24 cellular contexts compared by ENCODE assay signal in the genomic region with DNA sequence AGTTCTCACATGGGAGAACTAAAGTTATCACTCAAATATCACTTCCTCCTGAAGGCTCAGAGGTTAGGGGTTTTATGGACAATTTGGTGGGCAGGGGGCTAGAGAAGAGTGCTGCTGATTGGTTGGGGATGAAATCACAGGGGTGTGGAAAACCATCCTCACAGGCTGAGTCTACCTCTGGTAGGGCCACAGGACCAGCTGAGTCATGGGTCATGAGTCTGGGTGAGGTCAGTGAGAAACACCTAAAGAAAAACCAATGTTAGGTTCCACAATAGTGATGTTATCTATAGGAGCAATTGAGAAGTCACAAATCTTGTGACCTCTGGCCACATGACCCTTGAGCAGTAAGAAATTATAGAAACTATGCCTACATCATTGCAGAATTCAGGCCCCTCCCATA.
DNase-seq lines count a peak whose midpoint lies in the region; ATAC-seq, FAIRE-seq and TF ChIP-seq lines count a peak whose summit lies in the region.
"Had no signal": no experiment of that assay in that cellular context is flagged by ENCODE, and none has a peak within 500 bp of the region (broad histone marks: within the 10 kb centered on the region; RNA-seq: fewer than 3 reads in every experiment).

No MANE protein-coding gene starts in this region.

- no peak for ATAC-seq in activated CD4-positive, alpha-beta T cell treated with anti-CD3 and anti-CD28 coated beads for 36 hours
- no peak for ATAC-seq in GM19395 (IDR thresholded peaks at IDR 0.05; ENCODE audit: unreplicated experiment)
- ATAC-seq: GM12878, GM23338, HCT116, K562, Right ventricle myocardium inferior had no signal

- POLR2A ChIA-PET in activated CD4-positive, alpha-beta T cell treated with anti-CD3 and anti-CD28 coated beads for 36 hours (lab: Charles Lee), result no interaction called here
- POLR2A ChIA-PET in OCI-LY7 (lab: Charles Lee), result no interaction called here

- H3K9me3 Mint-ChIP-seq in activated CD4-positive, alpha-beta T cell treated with anti-CD3 and anti-CD28 coated beads for 36 hours (ENCODE audit: low read depth), result peaks cover 3% of the 10 kb centered on the region
- H3K9me3 Mint-ChIP-seq in dendritic cell treated with granulocyte-macrophage colony-stimulating factor and Interleukin-4, amounts not matched to agents 40 ng/mL and 50 ng/mL, for 4 days, result no peaks in the 10 kb centered on the region
- H3K9me3 Mint-ChIP-seq: GM23338 had no signal

- intact Hi-C loops in activated CD4-positive, alpha-beta T cell treated with anti-CD3 and anti-CD28 coated beads for 36 hours (cut with DNase I, micrococcal nuclease), result no loop called here
- intact Hi-C loops in OCI-LY7 (cut with micrococcal nuclease; ENCODE audit: unreplicated experiment) (no loop called here), transverse colon (cut with DNase I; ENCODE audit: low total_unique reads) (loop anchor here (10.0 kb wide), 1 partner anchor 177 kb away; no protein-coding TSS in a partner anchor), kidney (cut with DNase I) (no loop called here)
- intact Hi-C loops in dendritic cell treated with granulocyte-macrophage colony-stimulating factor and Interleukin-4, amounts not matched to agents 40 ng/mL and 50 ng/mL, for 4 days (cut with micrococcal nuclease), result no loop called here

- no peaks in the 10 kb centered on the region for H3K27me3 Mint-ChIP-seq in activated CD4-positive, alpha-beta T cell treated with anti-CD3 and anti-CD28 coated beads for 36 hours
- no peaks in the 10 kb centered on the region for H3K27me3 Mint-ChIP-seq in dendritic cell treated with granulocyte-macrophage colony-stimulating factor and Interleukin-4, amounts not matched to agents 40 ng/mL and 50 ng/mL, for 4 days

- H3K4me2 ChIP-seq in OCI-LY7 (ENCODE audit: low read length), result no peak overlapping the region
- H3K4me2 ChIP-seq: BLaER1, GM23338 had no signal

- in situ Hi-C loops in transverse colon (cut with MboI; ENCODE audit: low pct_ligation_motif_present in 1 of 4, low pct_unique_long_range_greater_than_20kb in 1 of 4, low sequenced_read_pairs in 3 of 4), result no loop called here

- no peaks in the 10 kb centered on the region for H4K20me1 ChIP-seq in OCI-LY7 (ENCODE audit: insufficient read depth, low read length)
- H4K20me1 ChIP-seq: BLaER1 had no signal

- no peaks in the 10 kb centered on the region for H3K27me3 ChIP-seq in transverse colon
- H3K27me3 ChIP-seq: BLaER1, Peyer's patch had no signal

- H3K36me3 Mint-ChIP-seq in activated CD4-positive, alpha-beta T cell treated with anti-CD3 and anti-CD28 coated beads for 36 hours (ENCODE audit: low read depth), result no peaks in the 10 kb centered on the region
- peaks cover 7% of the 10 kb centered on the region for H3K36me3 Mint-ChIP-seq in dendritic cell treated with granulocyte-macrophage colony-stimulating factor and Interleukin-4, amounts not matched to agents 40 ng/mL and 50 ng/mL, for 4 days (ENCODE audit: low read depth)

- CTCF ChIA-PET in activated CD4-positive, alpha-beta T cell treated with anti-CD3 and anti-CD28 coated beads for 36 hours (lab: Charles Lee), result no interaction called here
- CTCF ChIA-PET in OCI-LY7 (lab: Charles Lee; ENCODE audit: unreplicated experiment), result no interaction called here

- peak; percentile 4 for DNase-seq in activated CD4-positive, alpha-beta T cell treated with anti-CD3 and anti-CD28 coated beads for 36 hours
- DNase-seq in activated CD4-positive, alpha-beta T cell treated with anti-CD3 and anti-CD28 coated beads, Interleukin-2, amount 50 U/mL, for 48 hours, result no peak
- DNase-seq in OCI-LY7 (ENCODE audit: low spot score) (no peak), transverse colon (peak; percentile 12), activated gamma-delta T cell (lab: John Stamatoyannopoulos, UW) (no peak), kidney (no peak)
- DNase-seq: DND-41, GDM1, NCI-H1048, NCI-H1436 treated with DMSO at 0.1 percent for 48 hours, NCI-H2029 treated with DMSO at 0.1 percent for 48 hours, NCI-H2171 treated with DMSO at 0.1 percent for 48 hours, NCI-H446 treated with DMSO at 0.1 percent for 48 hours, NCI-H748 treated with DMSO at 0.1 percent for 48 hours, Peyer's patch had no signal

- H3K9ac ChIP-seq in kidney (ENCODE audit: low read length in 2 of 2), result no peak overlapping the region
- H3K9ac ChIP-seq: BLaER1 had no signal

- H3K27ac Mint-ChIP-seq in activated CD4-positive, alpha-beta T cell treated with anti-CD3 and anti-CD28 coated beads for 36 hours, result no peak overlapping the region
- H3K27ac Mint-ChIP-seq in dendritic cell treated with granulocyte-macrophage colony-stimulating factor and Interleukin-4, amounts not matched to agents 40 ng/mL and 50 ng/mL, for 4 days, result peak overlapping the region; percentile 88
- H3K27ac Mint-ChIP-seq: GM23338 had no signal

- peaks cover 49% of the 10 kb centered on the region for H3K4me1 ChIP-seq in OCI-LY7 (ENCODE audit: insufficient read depth, low read length, poor library complexity, severe bottlenecking)
- peaks cover 0 to 28% (median 0%) of the 10 kb centered on the region in 4 donors for H3K4me1 ChIP-seq in transverse colon
- no peaks in the 10 kb centered on the region for H3K4me1 ChIP-seq in kidney (ENCODE audit: control insufficient read depth in 1 of 2, insufficient read depth in 1 of 2, low read depth in 1 of 2, low read length in 2 of 2)
- H3K4me1 ChIP-seq: Peyer's patch had no signal

- H3K79me2 ChIP-seq in OCI-LY7 (ENCODE audit: insufficient read depth, low read depth, low read length), result no peaks in the 10 kb centered on the region

- no peak for TF ChIP-seq EP300 in transverse colon (IDR thresholded peaks at IDR 0.05; ENCODE audit: low read depth)

- H3K9me3 ChIP-seq in OCI-LY7 (ENCODE audit: low read length) (0 out of 2 replicates have a peak, but pooled peaks cover 8% of the 10 kb centered on the region), transverse colon (no peaks in the 10 kb centered on the region), kidney (ENCODE audit: control insufficient read depth in 1 of 2, low read length in 2 of 2) (no peaks in the 10 kb centered on the region)
- H3K9me3 ChIP-seq: Peyer's patch had no signal

- no TSS peak for BruUV-seq in OCI-LY7 (replicated peaks; lab: Mats Ljungman, UMichigan)

- H3K9me2 ChIP-seq in OCI-LY7 (ENCODE audit: insufficient read depth, low read length), result no peaks in the 10 kb centered on the region

- H3K36me3 ChIP-seq in OCI-LY7 (ENCODE audit: insufficient read depth, low read length) (no peaks in the 10 kb centered on the region), transverse colon (no peaks in the 10 kb centered on the region), kidney (ENCODE audit: control insufficient read depth in 1 of 2, insufficient read depth in 2 of 2, low read length in 2 of 2) (no peaks in the 10 kb centered on the region)
- H3K36me3 ChIP-seq: BLaER1, Peyer's patch had no signal

- H3K4me3 Mint-ChIP-seq in activated CD4-positive, alpha-beta T cell treated with anti-CD3 and anti-CD28 coated beads for 36 hours, result no peak overlapping the region
- H3K4me3 Mint-ChIP-seq in dendritic cell treated with granulocyte-macrophage colony-stimulating factor and Interleukin-4, amounts not matched to agents 40 ng/mL and 50 ng/mL, for 4 days, result no peak overlapping the region
- H3K4me3 Mint-ChIP-seq: GM23338 had no signal

- TF ChIP-seq CTCF in OCI-LY7 (conservative IDR thresholded peaks at IDR 0.05; ENCODE audit: low read length) (no peak), transverse colon (IDR thresholded peaks at IDR 0.05) (no peak), kidney (IDR thresholded peaks at IDR 0.05; ENCODE audit: borderline replicate concordance, extremely low read depth, insufficient read depth) (no peak)

- no peak overlapping the region for H3K27ac ChIP-seq in OCI-LY7 (ENCODE audit: low read depth, low read length, poor library complexity, severe bottlenecking)
- H3K27ac ChIP-seq in transverse colon, result no peak overlapping the region
- no peak overlapping the region for H3K27ac ChIP-seq in kidney (ENCODE audit: low read depth in 2 of 2, low read length in 2 of 2)
- H3K27ac ChIP-seq: BLaER1, Peyer's patch had no signal

- no peak for TF ChIP-seq POLR2A in transverse colon (IDR thresholded peaks at IDR 0.05)

- peak overlapping the region; percentile 39; the same call in 1 of the 2 replicates for H2AFZ ChIP-seq in OCI-LY7 (ENCODE audit: low read length)

- H3K4me1 Mint-ChIP-seq in activated CD4-positive, alpha-beta T cell treated with anti-CD3 and anti-CD28 coated beads for 36 hours, result peaks cover 11% of the 10 kb centered on the region
- peaks cover 65% of the 10 kb centered on the region for H3K4me1 Mint-ChIP-seq in dendritic cell treated with granulocyte-macrophage colony-stimulating factor and Interleukin-4, amounts not matched to agents 40 ng/mL and 50 ng/mL, for 4 days (ENCODE audit: low read depth)
- H3K4me1 Mint-ChIP-seq: GM23338 had no signal

- FAIRE-seq in kidney (lab: Jason Lieb, UNC), result no peak
- FAIRE-seq: GM12878, GM18507, K562 had no signal

- H3K4me3 ChIP-seq in OCI-LY7 (ENCODE audit: low read depth, low read length, poor library complexity, severe bottlenecking), result no peak overlapping the region
- no peak overlapping the region for H3K4me3 ChIP-seq in transverse colon
- no peak overlapping the region for H3K4me3 ChIP-seq in kidney (ENCODE audit: low read length in 2 of 2)
- H3K4me3 ChIP-seq: BLaER1, GM12878, GM23338, K562, Peyer's patch had no signal

Comparison
In these comparisons a context has a peak if more than half of its experiments do, and no peak if none do; other contexts are left out.
1. DNase-seq: peak in activated CD4-positive, alpha-beta T cell treated with anti-CD3 and anti-CD28 coated beads for 36 hours (single experiment) and transverse colon (single experiment); none in activated CD4-positive, alpha-beta T cell treated with anti-CD3 and anti-CD28 coated beads, Interleukin-2, amount 50 U/mL, for 48 hours (0 of 2), OCI-LY7 (single experiment), activated gamma-delta T cell (single experiment) and kidney (single experiment).